16 cellular contexts compared by ENCODE assay signal in genomic region chr1:106406114-106406513, GRCh38.
DNase-seq lines count a peak whose midpoint lies in the region.
"Had no signal": no experiment of that assay in that cellular context is flagged by ENCODE, and none has a peak within 500 bp of the region (broad histone marks: within the 10 kb centered on the region; RNA-seq: fewer than 3 reads in every experiment).

No MANE protein-coding gene starts in this region.

- DNase-seq in NCI-H748 (lab: John Stamatoyannopoulos, UW; ENCODE audit: unreplicated experiment) (peak; percentile 54), NCI-H748 treated with DMSO at 0.1 percent for 48 hours (lab: John Stamatoyannopoulos, UW) (no peak), NCI-H146 (lab: John Stamatoyannopoulos, UW) (peak; percentile 66), NCI-H2081 treated with DMSO at 0.1 percent for 48 hours (lab: John Stamatoyannopoulos, UW) (peak; percentile 3), SK-N-DZ (ENCODE audit: low spot score) (peak; percentile 15), NCI-H1694 (lab: John Stamatoyannopoulos, UW) (no peak), EL (no peak), activated gamma-delta T cell treated with Interleukin-2 at 50 U/mL for 16 hours (no peak)
- DNase-seq: ACHN; BE2C; C1 segment of cervical spinal cord; Caco-2; CD4-positive, CD25-positive, alpha-beta regulatory T cell; CD8-positive, alpha-beta memory T cell; DMS79 treated with DMSO at 0.1 percent for 48 hours; HCEC 1CT had no signal

Comparison
In these comparisons a context has a peak if more than half of its experiments do, and no peak if none do; other contexts are left out.
1. DNase-seq: peak in NCI-H748 (single experiment), NCI-H146 (single experiment), NCI-H2081 treated with DMSO at 0.1 percent for 48 hours (single experiment) and SK-N-DZ (single experiment); none in NCI-H748 treated with DMSO at 0.1 percent for 48 hours (single experiment), NCI-H1694 (single experiment), EL (single experiment) and activated gamma-delta T cell treated with Interleukin-2 at 50 U/mL for 16 hours (single experiment).